In genomic region chr1:2132222-2133038, GRCh38 we compare ENCODE assay signal across 8 cellular contexts.
DNase-seq lines count a peak whose midpoint lies in the region; ATAC-seq and TF ChIP-seq lines count a peak whose summit lies in the region.

No MANE protein-coding gene starts in this region.

- H3K4me3 ChIP-seq in PC-3 (ENCODE audit: low read length) (peak overlapping the region; percentile 69), stomach (peak overlapping the region; percentile 40 to 47 (median 46))

- 33 to 46% (median 41%) methylated on average over 34 to 40 of the region's 40 CpGs for WGBS in stomach, 5 donors

- H3K36me3 ChIP-seq in PC-3 (ENCODE audit: low read depth, low read length) (no peaks in the 10 kb centered on the region), stomach (no peaks in the 10 kb centered on the region)

- no peaks in the 10 kb centered on the region for H3K9me3 Mint-ChIP-seq in central memory CD8-positive, alpha-beta T cell

- POLR2A ChIA-PET in PC-3 (lab: Charles Lee; ENCODE audit: unreplicated experiment) = no interaction called here

- H3K27ac ChIP-seq in PC-3 (ENCODE audit: low read length) = peak overlapping the region; percentile 89
- H3K27ac ChIP-seq in stomach = peak overlapping the region; percentile 53 to 97 (median 89)

- peaks cover 16% of the 10 kb centered on the region for H3K4me1 ChIP-seq in PC-3 (ENCODE audit: insufficient read depth, low read length)
- H3K4me1 ChIP-seq in stomach = peaks cover 22 to 43% (median 31%) of the 10 kb centered on the region in 4 donors

- H3K27me3 ChIP-seq in PC-3 (ENCODE audit: low read length) (no peaks in the 10 kb centered on the region), stomach (no peaks in the 10 kb centered on the region)

- TF ChIP-seq CTCF in PC-3 (conservative IDR thresholded peaks at IDR 0.05; ENCODE audit: low read depth, low read length) (peak; percentile 56), stomach (IDR thresholded peaks at IDR 0.05) (peak in 4 of 7 experiments; percentile 11 to 29 (median 17))

- ATAC-seq in PC-3 (peak; percentile 44), HG03521 (IDR thresholded peaks at IDR 0.05; ENCODE audit: unreplicated experiment) (no peak), GM21528 (IDR thresholded peaks at IDR 0.05; ENCODE audit: low FRiP score, unreplicated experiment) (no peak)
- no peak for ATAC-seq in central memory CD8-positive, alpha-beta T cell (replicated peaks; ENCODE audit: extremely low read depth, poor library complexity, severe bottlenecking)

- CTCF ChIA-PET in PC-3 (lab: Charles Lee) = interaction anchor here (0.6 to 2.1 kb wide), 4 partner anchors 42 to 627 kb away, joined by 3 to 27 read pairs (median 6); no protein-coding TSS in a partner anchor

- H3K4me2 ChIP-seq in PC-3 (ENCODE audit: low read length) = peak overlapping the region; percentile 98

- no peak for TF ChIP-seq EP300 in stomach (IDR thresholded peaks at IDR 0.05)

- H2AFZ ChIP-seq in PC-3 (ENCODE audit: low read length) = peak overlapping the region; percentile 83

- H3K9ac ChIP-seq in PC-3 (ENCODE audit: low read length) = peak overlapping the region; percentile 82

- peak; percentile 54 for DNase-seq in NCI-H82 (lab: John Stamatoyannopoulos, UW)
- DNase-seq in NCI-H82 treated with DMSO at 0.1 percent for 48 hours (lab: John Stamatoyannopoulos, UW; ENCODE audit: unreplicated experiment) = no peak
- peak; percentile 91 for DNase-seq in PC-3
- no peak for DNase-seq in central memory CD8-positive, alpha-beta T cell (ENCODE audit: low spot score in 2 of 2)
- peak; percentile 82 for DNase-seq in kidney tubule cell (ENCODE audit: low spot score)
- no peak for DNase-seq in stomach

- no peaks in the 10 kb centered on the region for H3F3A ChIP-seq in PC-3 (ENCODE audit: low read length, unreplicated experiment)

- no peak for TF ChIP-seq POLR2A in stomach (IDR thresholded peaks at IDR 0.05)

- H3K9me2 ChIP-seq in PC-3 (replicated peaks; ENCODE audit: low read length) = no peaks in the 10 kb centered on the region

- no peaks in the 10 kb centered on the region for H4K20me1 ChIP-seq in PC-3 (ENCODE audit: low read length)

- H3K27me3 Mint-ChIP-seq in central memory CD8-positive, alpha-beta T cell = no peaks in the 10 kb centered on the region

- H3K27ac Mint-ChIP-seq in central memory CD8-positive, alpha-beta T cell (ENCODE audit: low read depth) = peak overlapping the region; percentile 93

- H3K9me3 ChIP-seq in PC-3 (ENCODE audit: low read length) (no peaks in the 10 kb centered on the region), stomach (no peaks in the 10 kb centered on the region)

- H3K79me2 ChIP-seq in PC-3 (ENCODE audit: low read length) = no peaks in the 10 kb centered on the region

- H3K36me3 Mint-ChIP-seq in central memory CD8-positive, alpha-beta T cell (ENCODE audit: insufficient read depth) = peaks cover 9% of the 10 kb centered on the region

- BruUV-seq in PC-3 (replicated peaks; lab: Mats Ljungman, UMichigan) = TSS peak; percentile 98

- H3K4me3 Mint-ChIP-seq in central memory CD8-positive, alpha-beta T cell = peak overlapping the region; percentile 80

- intact Hi-C loops in PC-3 (cut with micrococcal nuclease) (loop anchor here (1.0 kb wide), 3 partner anchors 82 to 223 kb away; partner anchors contain the start of genes PRKCZ and TMEM52), stomach (cut with DNase I; ENCODE audit: low total_unique reads) (no loop called here)

- peaks cover 7% of the 10 kb centered on the region for H3K4me1 Mint-ChIP-seq in central memory CD8-positive, alpha-beta T cell

Comparison
In these comparisons a context has a peak if more than half of its experiments do, and no peak if none do; other contexts are left out.
1. DNase-seq: peak in NCI-H82 (single experiment), PC-3 (single experiment) and kidney tubule cell (single experiment); none in NCI-H82 treated with DMSO at 0.1 percent for 48 hours (single experiment), central memory CD8-positive, alpha-beta T cell (0 of 2) and stomach (single experiment).